ENCODE assay signal across 8 cellular contexts in the genomic region with DNA sequence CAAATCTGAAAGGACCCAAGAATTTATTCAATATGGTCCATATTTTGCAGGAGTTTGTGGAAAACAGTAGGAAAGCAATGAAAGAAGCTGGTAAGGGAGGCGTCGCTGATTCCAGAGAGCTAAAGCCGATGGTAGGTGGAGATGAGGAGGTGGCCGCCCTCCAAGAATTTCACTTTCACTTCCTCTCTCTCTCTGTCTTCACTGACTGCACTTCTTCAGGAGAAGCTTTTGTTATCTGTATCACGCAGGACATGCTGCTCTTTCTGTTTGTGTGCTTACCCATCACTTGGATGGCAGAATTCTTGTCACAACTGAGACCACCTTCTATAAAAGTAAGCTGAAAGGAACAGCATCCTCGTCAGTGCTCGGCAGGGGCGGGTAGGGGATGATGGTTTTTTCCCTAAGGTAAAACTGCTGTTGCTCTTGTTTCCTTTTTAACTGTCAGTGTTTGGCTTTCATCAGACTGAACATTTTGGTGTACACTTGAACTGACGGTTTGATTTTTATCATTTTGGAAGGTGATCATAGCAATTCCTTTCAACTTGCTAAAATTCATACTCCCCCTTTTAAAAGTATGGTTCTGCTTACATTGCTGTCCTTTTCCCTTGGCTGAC.
DNase-seq lines count a peak whose midpoint lies in the region; ATAC-seq lines count a peak whose summit lies in the region.

No MANE protein-coding gene starts in this region.

- peak overlapping the region; percentile 37 for H3K4me3 ChIP-seq in SJSA1

- H3K9me3 ChIP-seq in SJSA1 (replicated peaks), result no peaks in the 10 kb centered on the region

- peak; percentile 99 for ATAC-seq in HG03045 (IDR thresholded peaks at IDR 0.05; ENCODE audit: unreplicated experiment)
- peak; percentile 85 for ATAC-seq in effector memory CD8-positive, alpha-beta T cell (replicated peaks)
- peak; percentile 90 for ATAC-seq in stimulated activated naive CD8-positive, alpha-beta T cell treated with anti-CD3 and anti-CD28 coated beads, Interleukin-15, Interleukin-2, amounts not matched to agents 100 U/mL and 50 U/mL, for 24 hours

- peak overlapping the region; percentile 72 to 82 for H3K4me3 Mint-ChIP-seq in effector memory CD8-positive, alpha-beta T cell

- peaks cover 7% of the 10 kb centered on the region for H3K36me3 Mint-ChIP-seq in effector memory CD8-positive, alpha-beta T cell (ENCODE audit: insufficient read depth)

- no peaks in the 10 kb centered on the region for H3K9me3 Mint-ChIP-seq in effector memory CD8-positive, alpha-beta T cell

- H3K27ac Mint-ChIP-seq in effector memory CD8-positive, alpha-beta T cell, result peak overlapping the region in 1 of 2 donors; percentile 13

- H3K27me3 Mint-ChIP-seq in effector memory CD8-positive, alpha-beta T cell, result no peaks in the 10 kb centered on the region

- H3K36me3 ChIP-seq in SJSA1, result 0 out of 2 replicates have a peak, but pooled peaks cover 4% of the 10 kb centered on the region

- 0 out of 2 replicates have a peak overlapping the region, but pooled peaks have one; percentile 14 for H3K27ac ChIP-seq in SJSA1

- peaks cover 7% of the 10 kb centered on the region; the same call in 1 of the 2 replicates for H3K4me1 ChIP-seq in SJSA1 (replicated peaks)

- peak; percentile 4 for DNase-seq in stimulated activated CD4-positive, alpha-beta T cell treated with anti-CD3 and anti-CD28 coated beads, Interleukin-1b, Interleukin-23, amount 100 ng/mL, for 48 hours
- DNase-seq in stimulated activated CD4-positive, alpha-beta T cell treated with anti-CD3 and anti-CD28 coated beads, Interleukin-2, amount 100 ng/mL, for 48 hours, result no peak
- peak in 1 of 2 experiments; percentile 52 for DNase-seq in SJSA1 (ENCODE audit: low read depth in 1 of 2, low spot score in 2 of 2)
- peak in 1 of 3 experiments; percentile 4 for DNase-seq in effector memory CD8-positive, alpha-beta T cell
- peak; percentile 21 for DNase-seq in stimulated activated naive CD8-positive, alpha-beta T cell treated with anti-CD3 and anti-CD28 coated beads, Interleukin-15, Interleukin-2, amounts not matched to agents 100 U/mL and 50 U/mL, for 24 hours
- DNase-seq in SW480 (ENCODE audit: low spot score), result no peak
- DNase-seq in NCI-H2196 treated with DMSO at 0.1 percent for 48 hours (lab: John Stamatoyannopoulos, UW; ENCODE audit: unreplicated experiment), result no peak

- peaks cover 7 to 14% of the 10 kb centered on the region in 2 donors for H3K4me1 Mint-ChIP-seq in effector memory CD8-positive, alpha-beta T cell (ENCODE audit: low read depth in 2 of 2)

- H3K27me3 ChIP-seq in SJSA1 (replicated peaks), result no peaks in the 10 kb centered on the region

Comparison
In these comparisons a context has a peak if more than half of its experiments do, and no peak if none do; other contexts are left out.
1. DNase-seq: peak in stimulated activated CD4-positive, alpha-beta T cell treated with anti-CD3 and anti-CD28 coated beads, Interleukin-1b, Interleukin-23, amount 100 ng/mL, for 48 hours (single experiment) and stimulated activated naive CD8-positive, alpha-beta T cell treated with anti-CD3 and anti-CD28 coated beads, Interleukin-15, Interleukin-2, amounts not matched to agents 100 U/mL and 50 U/mL, for 24 hours (single experiment); none in stimulated activated CD4-positive, alpha-beta T cell treated with anti-CD3 and anti-CD28 coated beads, Interleukin-2, amount 100 ng/mL, for 48 hours (0 of 2), SW480 (single experiment) and NCI-H2196 treated with DMSO at 0.1 percent for 48 hours (single experiment).
2. Peak in every context shown above with its lines, with median percentiles within 50 percentile points of each other: ATAC-seq.